ENCODE assay signal across 14 cellular contexts in the genomic region with DNA sequence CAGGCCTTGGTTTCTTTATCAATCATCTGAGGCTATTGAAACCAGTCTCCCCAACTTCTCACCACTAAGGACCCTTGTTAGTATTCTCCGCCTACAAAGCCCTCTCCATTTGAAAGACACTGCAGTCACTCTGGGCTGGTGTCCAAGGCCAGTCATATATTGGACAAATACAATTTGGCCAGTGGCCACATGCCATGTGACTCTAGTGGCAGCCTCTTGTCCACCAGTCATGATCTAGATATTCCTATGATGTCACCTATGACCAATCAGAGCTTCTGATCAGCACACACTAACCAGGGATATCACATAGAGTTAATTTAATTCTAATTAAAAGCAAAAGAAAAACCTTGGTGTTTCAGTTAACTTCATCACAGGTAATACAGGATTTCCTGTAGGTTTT.
DNase-seq lines count a peak whose midpoint lies in the region; ATAC-seq, FAIRE-seq and TF ChIP-seq lines count a peak whose summit lies in the region.
"Had no signal": no experiment of that assay in that cellular context is flagged by ENCODE, and none has a peak within 500 bp of the region (broad histone marks: within the 10 kb centered on the region; RNA-seq: fewer than 3 reads in every experiment).

No MANE protein-coding gene starts in this region.

- in situ Hi-C loops in HepG2 (cut with HindIII; ENCODE audit: extremely low pct_ligation_motif_present, low pct_unique_long_range_greater_than_20kb) = no loop called here

- TF ChIP-seq CTCF in astrocyte (IDR thresholded peaks at IDR 0.05; ENCODE audit: insufficient read depth, low read depth, low read length) = no peak
- TF ChIP-seq CTCF in HepG2 (CRISPR knock-in tag; IDR thresholded peaks at IDR 0.05) = no peak
- no peak for TF ChIP-seq CTCF in type B pancreatic cell (conservative IDR thresholded peaks at IDR 0.05)

- TF ChIP-seq RAD21 in HepG2 (CRISPR knock-in tag; IDR thresholded peaks at IDR 0.05) = no peak

- CTCF ChIA-PET in HepG2 (lab: Yijun Ruan, JAX; ENCODE audit: low intra/inter-chr PET ratio, low total read pairs) = no interaction called here

- no peak for FAIRE-seq in astrocyte (lab: Jason Lieb, UNC)
- no peak for FAIRE-seq in HepG2 (lab: Jason Lieb, UNC)

- H3K9ac ChIP-seq in astrocyte (ENCODE audit: low read length) (no peak overlapping the region), HepG2 (ENCODE audit: insufficient read depth, low read depth, low read length) (no peak overlapping the region)

- POLR2A ChIA-PET in HepG2 (lab: Yijun Ruan, JAX) = no interaction called here

- no peak overlapping the region for H3K27ac ChIP-seq in astrocyte (ENCODE audit: low read depth, low read length)
- H3K27ac ChIP-seq in HepG2 (ENCODE audit: extremely low read length, insufficient read depth, low read length) = no peak overlapping the region
- H3K27ac ChIP-seq: esophagus squamous epithelium had no signal

- H3K9me3 ChIP-seq in MG63 = no peaks in the 10 kb centered on the region
- no peaks in the 10 kb centered on the region for H3K9me3 ChIP-seq in astrocyte (ENCODE audit: insufficient read depth, low read depth, low read length)
- H3K9me3 ChIP-seq in HepG2 (ENCODE audit: low read length) = no peaks in the 10 kb centered on the region
- H3K9me3 ChIP-seq: esophagus squamous epithelium had no signal

- H3K4me2 ChIP-seq in astrocyte (ENCODE audit: low read length) = no peak overlapping the region
- no peak overlapping the region for H3K4me2 ChIP-seq in HepG2 (ENCODE audit: low read depth, low read length)

- no peaks in the 10 kb centered on the region for H3K27me3 ChIP-seq in MG63
- H3K27me3 ChIP-seq in astrocyte (ENCODE audit: insufficient read depth, low read length) = no peaks in the 10 kb centered on the region
- peaks cover 2 to 11% of the 10 kb centered on the region in 2 experiments; a peak in 4 of 5 replicates for H3K27me3 ChIP-seq in HepG2 (ENCODE audit: control insufficient read depth in 1 of 2, insufficient read depth in 2 of 2, low read length in 2 of 2)
- H3K27me3 ChIP-seq: esophagus squamous epithelium had no signal

- BruUV-seq in HepG2 (replicated peaks; lab: Mats Ljungman, UMichigan) = no TSS peak

- DNase-seq in AG08396 (ENCODE audit: low spot score) (peak; percentile 30), MG63 (peak; percentile 30), astrocyte (ENCODE audit: low read depth) (peak; percentile 15), HepG2 (ENCODE audit: low spot score) (no peak), type B pancreatic cell (ENCODE audit: extremely low spot score, unreplicated experiment) (no peak), posterior vena cava (ENCODE audit: low spot score) (no peak), hepatic stellate cell (ENCODE audit: low spot score) (no peak), retina (no peak)
- DNase-seq: activated CD8-positive, alpha-beta T cell treated with anti-CD3 and anti-CD28 coated beads, Interleukin-2, amount 10 ng/mL, durations not matched to agents 7 days and 5 days; DND-41; esophagus squamous epithelium; mesendoderm; NCI-H446 had no signal

- H3K4me3 ChIP-seq in MG63 = no peak overlapping the region
- no peak overlapping the region for H3K4me3 ChIP-seq in astrocyte (ENCODE audit: insufficient read depth, low read depth, low read length)
- no peak overlapping the region for H3K4me3 ChIP-seq in HepG2 (replicated peaks in 1 of 3; ENCODE audit: insufficient read depth in 1 of 3, low read depth in 2 of 3, low read length in 3 of 3)
- H3K4me3 ChIP-seq: esophagus squamous epithelium had no signal

- no peak for TF ChIP-seq POLR2A in HepG2 (IDR thresholded peaks at IDR 0.05; ENCODE audit: insufficient read depth in 1 of 2, low read depth in 2 of 2, low read length in 2 of 2)

- H3K27me3 Mint-ChIP-seq in astrocyte (ENCODE audit: low read depth, unreplicated experiment) (peaks cover 3% of the 10 kb centered on the region), type B pancreatic cell (no peaks in the 10 kb centered on the region)
- H3K27me3 Mint-ChIP-seq: central memory CD8-positive, alpha-beta T cell had no signal

- WGBS in HepG2 (ENCODE audit: low lambda C conversion rate) = 79% methylated on average over 1 of the region's 1 CpG

- intact Hi-C loops in HepG2 (cut with micrococcal nuclease; ENCODE audit: unreplicated experiment) (no loop called here), posterior vena cava (cut with DNase I) (no loop called here)

- H4K20me1 ChIP-seq in astrocyte (ENCODE audit: insufficient read depth, low read length) (no peaks in the 10 kb centered on the region), HepG2 (ENCODE audit: insufficient read depth, low read length) (no peaks in the 10 kb centered on the region)

- peaks cover 11% of the 10 kb centered on the region for H3K4me1 Mint-ChIP-seq in astrocyte (ENCODE audit: low read depth, unreplicated experiment)
- H3K4me1 Mint-ChIP-seq in type B pancreatic cell (ENCODE audit: unreplicated experiment) = peaks cover 5% of the 10 kb centered on the region

- no peak overlapping the region for H3K4me3 Mint-ChIP-seq in astrocyte (ENCODE audit: unreplicated experiment)
- no peak overlapping the region for H3K4me3 Mint-ChIP-seq in type B pancreatic cell
- H3K4me3 Mint-ChIP-seq: activated CD8-positive, alpha-beta T cell treated with anti-CD3 and anti-CD28 coated beads, Interleukin-2, amount 10 ng/mL, durations not matched to agents 7 days and 5 days; central memory CD8-positive, alpha-beta T cell had no signal

- H3K27ac Mint-ChIP-seq in astrocyte (ENCODE audit: unreplicated experiment) = no peak overlapping the region
- H3K27ac Mint-ChIP-seq in type B pancreatic cell = no peak overlapping the region
- H3K27ac Mint-ChIP-seq: activated CD8-positive, alpha-beta T cell treated with anti-CD3 and anti-CD28 coated beads, Interleukin-2, amount 10 ng/mL, durations not matched to agents 7 days and 5 days had no signal

- H3K36me3 ChIP-seq in MG63 (no peaks in the 10 kb centered on the region), astrocyte (ENCODE audit: insufficient read depth, low read length) (no peaks in the 10 kb centered on the region), HepG2 (replicated peaks in 1 of 2; ENCODE audit: control insufficient read depth in 1 of 2, insufficient read depth in 2 of 2, low read length in 2 of 2) (no peaks in the 10 kb centered on the region)
- H3K36me3 ChIP-seq: esophagus squamous epithelium had no signal

- H3K36me3 Mint-ChIP-seq in astrocyte (ENCODE audit: low read depth, unreplicated experiment) (no peaks in the 10 kb centered on the region), type B pancreatic cell (no peaks in the 10 kb centered on the region)

- no peaks in the 10 kb centered on the region for H3K9me3 Mint-ChIP-seq in astrocyte (ENCODE audit: unreplicated experiment)
- no peaks in the 10 kb centered on the region for H3K9me3 Mint-ChIP-seq in type B pancreatic cell
- H3K9me3 Mint-ChIP-seq: central memory CD8-positive, alpha-beta T cell had no signal

- peaks cover 14% of the 10 kb centered on the region for H3K4me1 ChIP-seq in astrocyte (ENCODE audit: insufficient read depth, low read length)
- no peaks in the 10 kb centered on the region for H3K4me1 ChIP-seq in HepG2 (ENCODE audit: insufficient read depth, low read length)
- H3K4me1 ChIP-seq: esophagus squamous epithelium had no signal

- no peak for ATAC-seq in HepG2
- ATAC-seq: activated CD8-positive, alpha-beta T cell treated with anti-CD3 and anti-CD28 coated beads, Interleukin-2, amount 10 ng/mL, durations not matched to agents 7 days and 5 days had no signal

- no peak overlapping the region for H2AFZ ChIP-seq in astrocyte (ENCODE audit: low read depth, low read length)
- no peak overlapping the region for H2AFZ ChIP-seq in HepG2 (ENCODE audit: low read length)

- H3K79me2 ChIP-seq in astrocyte (ENCODE audit: insufficient read depth, low read length) (no peaks in the 10 kb centered on the region), HepG2 (ENCODE audit: insufficient read depth, low read length) (no peaks in the 10 kb centered on the region)

- TF ChIP-seq EP300 in HepG2 (IDR thresholded peaks at IDR 0.05; ENCODE audit: low read depth in 2 of 2, low read length in 2 of 2) = no peak
- TF ChIP-seq EP300 in HepG2 (CRISPR knock-in tag; IDR thresholded peaks at IDR 0.05; ENCODE audit: borderline replicate concordance) = no peak

TF ChIP-seq in HepG2, 621 proteins besides CTCF, POLR2A, EP300 and RAD21:
- TF ChIP-seq CREB1 (IDR thresholded peaks at IDR 0.05) (0 out of 2 replicates have a peak, but pooled peaks have one; percentile 4), CREB1 (CRISPR knock-in tag; IDR thresholded peaks at IDR 0.05) (no peak), PTBP1 (IDR thresholded peaks at IDR 0.05; ENCODE audit: low read depth, low read length, poor library complexity, severe bottlenecking) (no peak), ZNF530 (CRISPR knock-in tag; IDR thresholded peaks at IDR 0.05; ENCODE audit: low read depth) (no peak), TBX3 (IDR thresholded peaks at IDR 0.05; ENCODE audit: borderline replicate concordance) (no peak)

Comparison
In these comparisons a context has a peak if more than half of its experiments do, and no peak if none do; other contexts are left out.
1. DNase-seq: peak in AG08396 (single experiment), MG63 (single experiment) and astrocyte (single experiment); none in HepG2 (single experiment), type B pancreatic cell (single experiment), posterior vena cava (single experiment), hepatic stellate cell (single experiment) and retina (single experiment).